In the genomic region with DNA sequence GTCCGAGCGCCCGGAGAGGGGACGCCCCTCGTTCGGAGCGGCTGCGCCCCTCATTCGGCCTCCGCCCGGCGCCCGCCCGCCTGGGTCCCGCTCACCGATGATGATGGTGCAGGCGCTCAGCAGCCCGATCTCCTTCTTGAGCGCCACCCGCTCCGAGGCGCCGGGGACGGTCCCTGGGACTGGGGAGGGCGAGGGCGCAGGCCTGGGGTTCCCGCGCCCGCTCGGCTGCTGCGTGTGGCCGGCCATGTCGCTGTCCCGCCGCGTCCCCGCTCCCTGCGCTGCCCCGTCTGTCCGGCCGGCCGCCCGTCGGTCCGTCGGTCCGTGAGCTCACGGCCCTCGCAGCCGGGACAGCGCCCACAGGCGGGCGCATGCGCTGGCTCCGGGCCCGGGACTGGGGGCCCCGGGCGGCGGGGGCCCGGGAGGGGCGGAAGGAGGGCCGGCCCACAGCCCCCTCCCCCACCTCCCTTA, we compare ENCODE assay signal across 8 cellular contexts. TPM values are rescaled to one million over a fixed set of nuclear protein-coding genes. Genes with fewer than 3 reads are reported as not detected.
A peak's percentile ranks its signal among the peaks of the same experiment; 100 is the strongest.
DNase-seq lines count a peak whose midpoint lies in the region; ATAC-seq lines count a peak whose summit lies in the region.
"Had no signal": no experiment of that assay in that cellular context is flagged by ENCODE, and none has a peak within 500 bp of the region (broad histone marks: within the 10 kb centered on the region; RNA-seq: fewer than 3 reads in every experiment).

A gene (minus strand): TSS at position 393 of the 468 bp plus-strand sequence. CDS start 147 bp downstream, at position 246.

- POLR2A ChIA-PET in activated naive CD8-positive, alpha-beta T cell treated with anti-CD3 and anti-CD28 coated beads, Interleukin-2, amount 10 ng/mL, durations not matched to agents 7 days and 5 days (lab: Charles Lee), result no interaction called here

- peaks cover 62% of the 10 kb centered on the region for H3K27me3 ChIP-seq in HUES6 (ENCODE audit: control insufficient read depth, insufficient read depth, low read length)

- peaks cover 22% of the 10 kb centered on the region for H3K9me3 ChIP-seq in HUES6 (ENCODE audit: control insufficient read depth, insufficient read depth, low read depth, low read length)

- peaks cover 7% of the 10 kb centered on the region; the same call in 1 of the 2 replicates for H3K4me1 ChIP-seq in HUES6 (ENCODE audit: control insufficient read depth, insufficient read depth, low read length)

- peaks cover 13% of the 10 kb centered on the region for H3K9me3 Mint-ChIP-seq in activated naive CD8-positive, alpha-beta T cell treated with anti-CD3 and anti-CD28 coated beads, Interleukin-2, amount 10 ng/mL, durations not matched to agents 7 days and 5 days

- H3K36me3 Mint-ChIP-seq in activated naive CD8-positive, alpha-beta T cell treated with anti-CD3 and anti-CD28 coated beads, Interleukin-2, amount 10 ng/mL, durations not matched to agents 7 days and 5 days, result peaks cover 4% of the 10 kb centered on the region

- peaks cover 4% of the 10 kb centered on the region for H3K4me1 Mint-ChIP-seq in activated naive CD8-positive, alpha-beta T cell treated with anti-CD3 and anti-CD28 coated beads, Interleukin-2, amount 10 ng/mL, durations not matched to agents 7 days and 5 days

- no peak within 1 kb of the TSS for H3K27ac Mint-ChIP-seq in activated naive CD8-positive, alpha-beta T cell treated with anti-CD3 and anti-CD28 coated beads, Interleukin-2, amount 10 ng/mL, durations not matched to agents 7 days and 5 days

- DNase-seq in activated naive CD8-positive, alpha-beta T cell treated with anti-CD3 and anti-CD28 coated beads, Interleukin-2, amount 10 ng/mL, durations not matched to agents 7 days and 5 days, result no peak
- DNase-seq in iPS-NIHi11 (ENCODE audit: low spot score) (peak; percentile 82), epidermal melanocyte (ENCODE audit: insufficient read length, low spot score) (no peak), NCI-H446 (lab: John Stamatoyannopoulos, UW) (no peak)
- no peak for DNase-seq in stimulated activated CD4-positive, alpha-beta T cell treated with anti-CD3 and anti-CD28 coated beads, Interleukin-4, amount 100 ng/mL, for 24 hours
- DNase-seq: occipital lobe had no signal

- H3K27ac ChIP-seq in HUES6 (ENCODE audit: low read depth, low read length) (no peak within 1 kb of the TSS), skin epidermis (no peak within 1 kb of the TSS)

- no peak for ATAC-seq in activated naive CD8-positive, alpha-beta T cell treated with anti-CD3 and anti-CD28 coated beads, Interleukin-2, amount 10 ng/mL, durations not matched to agents 7 days and 5 days (ENCODE audit: low read depth)

- no peaks in the 10 kb centered on the region for H3K36me3 ChIP-seq in HUES6 (ENCODE audit: control insufficient read depth, insufficient read depth, low read length)

- H3K27me3 Mint-ChIP-seq in activated naive CD8-positive, alpha-beta T cell treated with anti-CD3 and anti-CD28 coated beads, Interleukin-2, amount 10 ng/mL, durations not matched to agents 7 days and 5 days, result peaks cover 44% of the 10 kb centered on the region

- H3K4me3 ChIP-seq in HUES6 (ENCODE audit: low read depth, low read length) (peak within 1 kb of the TSS; percentile 63), skin epidermis (peak within 1 kb of the TSS in 6 of 7 experiments; percentile 15 to 42 (median 22))

- peak within 1 kb of the TSS; percentile 63 for H3K4me3 Mint-ChIP-seq in activated naive CD8-positive, alpha-beta T cell treated with anti-CD3 and anti-CD28 coated beads, Interleukin-2, amount 10 ng/mL, durations not matched to agents 7 days and 5 days

- H3K9ac ChIP-seq in HUES6 (ENCODE audit: low read length), result peak within 1 kb of the TSS; percentile 42

RNA-seq across cellular contexts. Expression of the gene that starts here (rescaled TPM):
- total RNA-seq in activated naive CD8-positive, alpha-beta T cell treated with anti-CD3 and anti-CD28 coated beads, Interleukin-2, amount 10 ng/mL, durations not matched to agents 7 days and 5 days, result not detected
